In the genomic region with DNA sequence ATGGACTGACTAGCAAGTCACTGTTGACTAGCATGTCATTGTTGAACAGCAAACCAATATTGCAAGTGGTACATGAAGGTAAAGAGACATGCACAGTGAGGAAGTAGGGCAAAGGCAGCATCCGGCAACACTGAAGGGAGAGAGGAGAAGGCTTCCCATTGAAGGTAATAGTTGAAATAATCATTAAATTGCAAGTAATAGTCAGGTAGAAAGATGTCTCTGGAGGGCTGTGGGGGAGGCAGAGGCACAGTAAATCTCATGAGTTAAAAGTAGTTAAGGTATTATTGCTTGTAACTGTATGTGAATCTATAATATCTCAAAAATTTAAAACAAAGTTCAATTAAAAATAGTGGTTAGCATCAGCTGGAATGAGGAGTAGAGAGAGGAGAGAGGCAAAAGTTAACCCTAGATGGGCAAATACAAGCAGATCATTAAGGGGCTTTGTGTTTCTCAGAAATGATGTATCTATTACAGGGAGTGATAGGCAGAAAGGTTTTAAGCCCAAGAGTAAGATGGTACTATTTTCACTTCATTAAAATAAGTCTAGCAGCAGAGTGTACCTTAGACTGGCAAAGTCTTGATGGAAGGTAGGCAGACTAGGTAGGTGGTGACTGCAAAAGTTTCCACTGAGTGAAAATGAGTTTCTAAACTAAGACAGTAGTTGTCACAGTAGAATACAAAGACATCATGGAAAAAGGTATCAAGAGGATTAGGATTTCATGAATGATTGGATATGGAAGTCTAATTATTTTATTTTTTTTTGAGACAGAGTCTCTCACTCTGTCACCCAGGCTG, we compare ENCODE assay signal across 25 cellular contexts.
"Had no signal": no experiment of that assay in that cellular context is flagged by ENCODE, and none has a peak within 500 bp of the region (broad histone marks: within the 10 kb centered on the region; RNA-seq: fewer than 3 reads in every experiment).

No MANE protein-coding gene starts in this region.

- H3K27ac ChIP-seq: colonic mucosa, coronary artery, dorsolateral prefrontal cortex, epithelial cell of prostate, esophagus muscularis mucosa, esophagus squamous epithelium, foreskin keratinocyte, gastrocnemius medialis, gastroesophageal sphincter, heart left ventricle, heart right ventricle, hepatocyte had no signal

- H3K27ac Mint-ChIP-seq: dendritic cell treated with granulocyte-macrophage colony-stimulating factor and Interleukin-4, amounts not matched to agents 40 ng/mL and 50 ng/mL, for 4 days; effector memory CD8-positive, alpha-beta T cell; endodermal cell had no signal

- H3K36me3 ChIP-seq: colonic mucosa, esophagus muscularis mucosa, esophagus squamous epithelium, gastrocnemius medialis, gastroesophageal sphincter, heart left ventricle, heart right ventricle had no signal

- H3K4me1 Mint-ChIP-seq: endodermal cell had no signal

- H3K4me3 Mint-ChIP-seq: dendritic cell treated with granulocyte-macrophage colony-stimulating factor and Interleukin-4, amounts not matched to agents 40 ng/mL and 50 ng/mL, for 4 days; effector memory CD8-positive, alpha-beta T cell; endodermal cell had no signal

- H2AFZ ChIP-seq: hepatocyte had no signal

- H3K9me3 Mint-ChIP-seq: dendritic cell treated with granulocyte-macrophage colony-stimulating factor and Interleukin-4, amounts not matched to agents 40 ng/mL and 50 ng/mL, for 4 days; endodermal cell had no signal

- DNase-seq: colonic mucosa; cortex of kidney; dermis blood vessel endothelial cell; dorsolateral prefrontal cortex; effector CD4-positive, alpha-beta T cell; effector CD8-positive, alpha-beta T cell; effector memory CD4-positive, alpha-beta T cell; effector memory CD8-positive, alpha-beta T cell; endodermal cell; erythroblast; esophagus squamous epithelium; foreskin fibroblast; foreskin keratinocyte; foreskin melanocyte; gastrocnemius medialis; glutamatergic neuron; heart left ventricle; heart right ventricle had no signal

- H3K27me3 ChIP-seq: colonic mucosa, esophagus muscularis mucosa, foreskin keratinocyte, gastroesophageal sphincter, heart left ventricle, hepatocyte had no signal

- H3K4me1 ChIP-seq: colonic mucosa, esophagus muscularis mucosa, esophagus squamous epithelium, foreskin keratinocyte, gastrocnemius medialis, gastroesophageal sphincter, heart left ventricle, heart right ventricle had no signal

- H3K4me3 ChIP-seq: colonic mucosa, coronary artery, dorsolateral prefrontal cortex, esophagus muscularis mucosa, esophagus squamous epithelium, gastrocnemius medialis, gastroesophageal sphincter, heart left ventricle, heart right ventricle, hepatocyte had no signal

- ATAC-seq: effector memory CD8-positive, alpha-beta T cell; esophagus mucosa; foreskin keratinocyte; gastrocnemius medialis; gastroesophageal sphincter; heart left ventricle; heart right ventricle had no signal

- H3K27me3 Mint-ChIP-seq: dendritic cell treated with granulocyte-macrophage colony-stimulating factor and Interleukin-4, amounts not matched to agents 40 ng/mL and 50 ng/mL, for 4 days; effector memory CD8-positive, alpha-beta T cell had no signal

- H3K9me3 ChIP-seq: colonic mucosa, esophagus muscularis mucosa, esophagus squamous epithelium, gastrocnemius medialis, gastroesophageal sphincter, heart left ventricle had no signal

- H3K4me2 ChIP-seq: hepatocyte had no signal

- H3K79me2 ChIP-seq: hepatocyte had no signal
